ENCODE assay signal across 1 cellular context in the genomic region with DNA sequence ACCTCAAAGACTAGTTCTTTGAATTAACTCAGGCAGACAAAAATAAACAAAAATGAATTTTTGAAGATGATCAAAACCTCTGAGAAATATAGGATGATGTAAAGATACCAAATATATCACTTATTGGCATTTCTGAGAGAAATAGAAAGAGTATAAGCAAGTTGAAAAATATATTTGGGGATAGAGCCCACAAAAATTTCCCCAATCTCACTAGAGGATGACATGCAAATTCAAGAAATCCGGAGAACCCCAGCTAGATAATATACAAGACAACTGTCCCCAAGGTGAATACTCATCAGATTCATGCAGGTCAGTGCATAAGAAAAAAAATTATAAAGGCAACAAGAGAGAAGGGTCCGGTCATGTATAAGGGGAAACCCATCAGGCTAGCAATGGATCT.
A peak's percentile ranks its signal among the peaks of the same experiment; 100 is the strongest.
TF ChIP-seq lines count a peak whose summit lies in the region.

No MANE protein-coding gene starts in this region.

TF ChIP-seq in GM12878, 131 proteins besides CTCF, POLR2A, EP300 and RAD21 (continued from another document):
- TF ChIP-seq, protein P1, sequence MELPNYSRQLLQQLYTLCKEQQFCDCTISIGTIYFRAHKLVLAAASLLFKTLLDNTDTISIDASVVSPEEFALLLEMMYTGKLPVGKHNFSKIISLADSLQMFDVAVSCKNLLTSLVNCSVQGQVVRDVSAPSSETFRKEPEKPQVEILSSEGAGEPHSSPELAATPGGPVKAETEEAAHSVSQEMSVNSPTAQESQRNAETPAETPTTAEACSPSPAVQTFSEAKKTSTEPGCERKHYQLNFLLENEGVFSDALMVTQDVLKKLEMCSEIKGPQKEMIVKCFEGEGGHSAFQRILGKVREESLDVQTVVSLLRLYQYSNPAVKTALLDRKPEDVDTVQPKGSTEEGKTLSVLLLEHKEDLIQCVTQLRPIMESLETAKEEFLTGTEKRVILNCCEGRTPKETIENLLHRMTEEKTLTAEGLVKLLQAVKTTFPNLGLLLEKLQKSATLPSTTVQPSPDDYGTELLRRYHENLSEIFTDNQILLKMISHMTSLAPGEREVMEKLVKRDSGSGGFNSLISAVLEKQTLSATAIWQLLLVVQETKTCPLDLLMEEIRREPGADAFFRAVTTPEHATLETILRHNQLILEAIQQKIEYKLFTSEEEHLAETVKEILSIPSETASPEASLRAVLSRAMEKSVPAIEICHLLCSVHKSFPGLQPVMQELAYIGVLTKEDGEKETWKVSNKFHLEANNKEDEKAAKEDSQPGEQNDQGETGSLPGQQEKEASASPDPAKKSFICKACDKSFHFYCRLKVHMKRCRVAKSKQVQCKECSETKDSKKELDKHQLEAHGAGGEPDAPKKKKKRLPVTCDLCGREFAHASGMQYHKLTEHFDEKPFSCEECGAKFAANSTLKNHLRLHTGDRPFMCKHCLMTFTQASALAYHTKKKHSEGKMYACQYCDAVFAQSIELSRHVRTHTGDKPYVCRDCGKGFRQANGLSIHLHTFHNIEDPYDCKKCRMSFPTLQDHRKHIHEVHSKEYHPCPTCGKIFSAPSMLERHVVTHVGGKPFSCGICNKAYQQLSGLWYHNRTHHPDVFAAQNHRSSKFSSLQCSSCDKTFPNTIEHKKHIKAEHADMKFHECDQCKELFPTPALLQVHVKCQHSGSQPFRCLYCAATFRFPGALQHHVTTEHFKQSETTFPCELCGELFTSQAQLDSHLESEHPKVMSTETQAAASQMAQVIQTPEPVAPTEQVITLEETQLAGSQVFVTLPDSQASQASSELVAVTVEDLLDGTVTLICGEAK (IDR thresholded peaks at IDR 0.05; ENCODE audit: borderline replicate concordance), result no peak
- TF ChIP-seq, protein P2, sequence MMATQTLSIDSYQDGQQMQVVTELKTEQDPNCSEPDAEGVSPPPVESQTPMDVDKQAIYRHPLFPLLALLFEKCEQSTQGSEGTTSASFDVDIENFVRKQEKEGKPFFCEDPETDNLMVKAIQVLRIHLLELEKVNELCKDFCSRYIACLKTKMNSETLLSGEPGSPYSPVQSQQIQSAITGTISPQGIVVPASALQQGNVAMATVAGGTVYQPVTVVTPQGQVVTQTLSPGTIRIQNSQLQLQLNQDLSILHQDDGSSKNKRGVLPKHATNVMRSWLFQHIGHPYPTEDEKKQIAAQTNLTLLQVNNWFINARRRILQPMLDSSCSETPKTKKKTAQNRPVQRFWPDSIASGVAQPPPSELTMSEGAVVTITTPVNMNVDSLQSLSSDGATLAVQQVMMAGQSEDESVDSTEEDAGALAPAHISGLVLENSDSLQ (IDR thresholded peaks at IDR 0.05), result no peak
- TF ChIP-seq PAX5 (IDR thresholded peaks at IDR 0.05; ENCODE audit: borderline replicate concordance, low read depth, low read length) (no peak), BCL11A (IDR thresholded peaks at IDR 0.05; ENCODE audit: low read depth, low read length) (no peak), MEF2A (IDR thresholded peaks at IDR 0.05; ENCODE audit: insufficient read depth, low read depth, low read length) (peak; percentile 56; the same call in 1 of the 2 replicates), JUNB (IDR thresholded peaks at IDR 0.05) (peak; percentile 59; the same call in 1 of the 2 replicates), PAX8 (IDR thresholded peaks at IDR 0.05) (no peak), SMAD5 (IDR thresholded peaks at IDR 0.05; ENCODE audit: low read depth) (no peak), NFXL1 (IDR thresholded peaks at IDR 0.05; ENCODE audit: borderline replicate concordance) (no peak), RUNX3 (IDR thresholded peaks at IDR 0.05; ENCODE audit: low read length) (peak; percentile 60; the same call in 1 of the 2 replicates), CBX5 (IDR thresholded peaks at IDR 0.05; ENCODE audit: low read depth) (no peak), CREM (IDR thresholded peaks at IDR 0.05; ENCODE audit: low read depth) (peak; percentile 22; the same call in 1 of the 2 replicates), BACH1 (IDR thresholded peaks at IDR 0.05; ENCODE audit: borderline replicate concordance) (no peak), SMAD1 (IDR thresholded peaks at IDR 0.05; ENCODE audit: low read depth, partially characterized antibody) (no peak), CHD4 (IDR thresholded peaks at IDR 0.05) (no peak), SPI1 (IDR thresholded peaks at IDR 0.05; ENCODE audit: borderline replicate concordance, insufficient read depth, low read depth, low read length) (no peak), FOXM1 (IDR thresholded peaks at IDR 0.05; ENCODE audit: low read depth, low read length) (peak; percentile 53; the same call in 1 of the 2 replicates), ZZZ3 (IDR thresholded peaks at IDR 0.05; ENCODE audit: control insufficient read depth, insufficient read length, low read depth) (no peak), SIX5 (IDR thresholded peaks at IDR 0.05; ENCODE audit: low read depth, low read length, severe bottlenecking) (no peak), KDM1A (IDR thresholded peaks at IDR 0.05; ENCODE audit: borderline replicate concordance) (no peak), RAD51 (IDR thresholded peaks at IDR 0.05) (no peak), MYC (IDR thresholded peaks at IDR 0.05; ENCODE audit: insufficient read depth, insufficient read length, insufficient replicate concordance, low read length, severe bottlenecking) (no peak), IRF4 (IDR thresholded peaks at IDR 0.05; ENCODE audit: low read depth, low read length) (no peak), SUPT20H (IDR thresholded peaks at IDR 0.05; ENCODE audit: borderline replicate concordance, control insufficient read depth, low read depth, low read length) (no peak), CREB1 (IDR thresholded peaks at IDR 0.05; ENCODE audit: low read depth) (no peak), POU2F2 (IDR thresholded peaks at IDR 0.05; ENCODE audit: borderline replicate concordance, low read depth, low read length) (no peak), BHLHE40 (IDR thresholded peaks at IDR 0.05; ENCODE audit: borderline replicate concordance in 1 of 2, low read depth in 2 of 2, low read length in 1 of 2) (no peak), IKZF1 (conservative IDR thresholded peaks at IDR 0.05) (no peak), RB1 (IDR thresholded peaks at IDR 0.05; ENCODE audit: borderline replicate concordance) (no peak), NR2C2 (IDR thresholded peaks at IDR 0.05; ENCODE audit: borderline replicate concordance, control insufficient read depth, insufficient read length, low read depth) (no peak), HDAC2 (IDR thresholded peaks at IDR 0.05) (no peak), TAF1 (IDR thresholded peaks at IDR 0.05; ENCODE audit: borderline replicate concordance, low read depth, low read length) (no peak), TARDBP (IDR thresholded peaks at IDR 0.05; ENCODE audit: borderline replicate concordance) (no peak), FOXK2 (IDR thresholded peaks at IDR 0.05) (no peak), YY1 (IDR thresholded peaks at IDR 0.05; ENCODE audit: low read depth, low read length) (no peak), NFIC (IDR thresholded peaks at IDR 0.05; ENCODE audit: low read depth, low read length) (peak; percentile 80)
- TF ChIP-seq, protein P3, sequence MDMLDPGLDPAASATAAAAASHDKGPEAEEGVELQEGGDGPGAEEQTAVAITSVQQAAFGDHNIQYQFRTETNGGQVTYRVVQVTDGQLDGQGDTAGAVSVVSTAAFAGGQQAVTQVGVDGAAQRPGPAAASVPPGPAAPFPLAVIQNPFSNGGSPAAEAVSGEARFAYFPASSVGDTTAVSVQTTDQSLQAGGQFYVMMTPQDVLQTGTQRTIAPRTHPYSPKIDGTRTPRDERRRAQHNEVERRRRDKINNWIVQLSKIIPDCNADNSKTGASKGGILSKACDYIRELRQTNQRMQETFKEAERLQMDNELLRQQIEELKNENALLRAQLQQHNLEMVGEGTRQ (IDR thresholded peaks at IDR 0.05; ENCODE audit: borderline replicate concordance, low read depth, low read length), result no peak
- TF ChIP-seq, protein P4, sequence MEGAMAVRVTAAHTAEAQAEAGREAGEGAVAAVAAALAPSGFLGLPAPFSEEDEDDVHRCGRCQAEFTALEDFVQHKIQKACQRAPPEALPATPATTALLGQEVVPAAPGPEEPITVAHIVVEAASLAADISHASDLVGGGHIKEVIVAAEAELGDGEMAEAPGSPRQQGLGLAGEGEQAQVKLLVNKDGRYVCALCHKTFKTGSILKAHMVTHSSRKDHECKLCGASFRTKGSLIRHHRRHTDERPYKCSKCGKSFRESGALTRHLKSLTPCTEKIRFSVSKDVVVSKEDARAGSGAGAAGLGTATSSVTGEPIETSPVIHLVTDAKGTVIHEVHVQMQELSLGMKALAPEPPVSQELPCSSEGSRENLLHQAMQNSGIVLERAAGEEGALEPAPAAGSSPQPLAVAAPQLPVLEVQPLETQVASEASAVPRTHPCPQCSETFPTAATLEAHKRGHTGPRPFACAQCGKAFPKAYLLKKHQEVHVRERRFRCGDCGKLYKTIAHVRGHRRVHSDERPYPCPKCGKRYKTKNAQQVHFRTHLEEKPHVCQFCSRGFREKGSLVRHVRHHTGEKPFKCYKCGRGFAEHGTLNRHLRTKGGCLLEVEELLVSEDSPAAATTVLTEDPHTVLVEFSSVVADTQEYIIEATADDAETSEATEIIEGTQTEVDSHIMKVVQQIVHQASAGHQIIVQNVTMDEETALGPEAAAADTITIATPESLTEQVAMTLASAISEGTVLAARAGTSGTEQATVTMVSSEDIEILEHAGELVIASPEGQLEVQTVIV (IDR thresholded peaks at IDR 0.05; ENCODE audit: borderline replicate concordance, partially characterized antibody), result no peak
